Comparison of ENCODE assay signal across 28 cellular contexts in genomic region chr16:9407206-9407758, GRCh38.
"Had no signal": no experiment of that assay in that cellular context is flagged by ENCODE, and none has a peak within 500 bp of the region (broad histone marks: within the 10 kb centered on the region; RNA-seq: fewer than 3 reads in every experiment).

No MANE protein-coding gene starts in this region.

- H3K4me3 ChIP-seq: colonic mucosa, gastrocnemius medialis, left lung, pancreas, smooth muscle cell, thyroid gland, vagina had no signal

- H3K27me3 ChIP-seq: colonic mucosa, gastrocnemius medialis, left lung, pancreas, thyroid gland, vagina had no signal

- ATAC-seq: esophagus mucosa; gastrocnemius medialis; left cardiac atrium; left lung; naive thymus-derived CD8-positive, alpha-beta T cell; pancreas; sciatic nerve; stimulated activated naive CD8-positive, alpha-beta T cell treated with anti-CD3 and anti-CD28 coated beads, Interleukin-15, amount 100 ng/mL, for 72 hours had no signal

- H3K9me3 ChIP-seq: colonic mucosa, gastrocnemius medialis, left lung, pancreas, thyroid gland, vagina had no signal

- H3K36me3 ChIP-seq: colonic mucosa, gastrocnemius medialis, left lung, pancreas, thyroid gland, vagina had no signal

- H3K4me1 ChIP-seq: colonic mucosa, gastrocnemius medialis, vagina had no signal

- DNase-seq: colonic mucosa; effector CD8-positive, alpha-beta T cell; endodermal cell; foreskin fibroblast; gastrocnemius medialis; head of caudate nucleus; kidney; left cardiac atrium; left lung; mesenchymal stem cell; midbrain; naive thymus-derived CD8-positive, alpha-beta T cell; nephron progenitor cell; occipital lobe; pancreas; stimulated activated CD4-positive, alpha-beta T cell treated with anti-CD3 and anti-CD28 coated beads, Interleukin-12 subunit alpha, Interleukin-12 subunit beta, amount 100 ng/mL, for 4 hours; stimulated activated CD4-positive, alpha-beta T cell treated with anti-CD3 and anti-CD28 coated beads, Interleukin-1b, Interleukin-23, amount 100 ng/mL, for 48 hours; stimulated activated CD4-positive, alpha-beta T cell treated with anti-CD3 and anti-CD28 coated beads, Interleukin-4, amount 100 ng/mL, for 1 hour; stimulated activated CD8-positive, alpha-beta memory T cell treated with anti-CD3 and anti-CD28 coated beads, Interleukin-4, amount 100 ng/mL, for 48 hours; stimulated activated naive CD4-positive, alpha-beta T cell; stimulated activated naive CD8-positive, alpha-beta T cell treated with anti-CD3 and anti-CD28 coated beads, Interleukin-15, amount 100 ng/mL, for 72 hours; thyroid gland; trophoblast cell had no signal

- FAIRE-seq: kidney, pancreas had no signal

- H3K27ac ChIP-seq: colonic mucosa, epithelial cell of prostate, gastrocnemius medialis, left lung, pancreas, thyroid gland, vagina had no signal
